ENCODE assay signal across 21 cellular contexts in genomic region chr2:120504936-120505705, GRCh38.
"Had no signal": no experiment of that assay in that cellular context is flagged by ENCODE, and none has a peak within 500 bp of the region (broad histone marks: within the 10 kb centered on the region; RNA-seq: fewer than 3 reads in every experiment).

No MANE protein-coding gene starts in this region.

- H3K9me3 Mint-ChIP-seq: activated CD4-positive, alpha-beta memory T cell treated with anti-CD3 and anti-CD28 coated beads for 36 hours; activated naive CD4-positive, alpha-beta T cell treated with anti-CD3 and anti-CD28 coated beads, Interleukin-2, amount 10 ng/mL, durations not matched to agents 7 days and 5 days; activated naive CD8-positive, alpha-beta T cell treated with anti-CD3 and anti-CD28 coated beads for 36 hours; activated T-cell treated with anti-CD3 and anti-CD28 coated beads, Interleukin-2, amount 50 U/mL, for 72 hours; activated T-helper 2 cell treated with anti-CD3 and anti-CD28 coated beads, Interferon-gamma antibody, Interleukin-2, Interleukin-4, amounts not matched to agents 10 μg/mL and 5 μg/mL and 100 μg/mL, durations not matched to agents 14 hours and 24 hours and 36 hours; T-helper 1 cell treated with Interleukin-12 subunit alpha and Interleukin-12 subunit beta and Interleukin-4 antibody, amounts not matched to agents 30 μg/mL and 1 μg/mL, for 36 hours had no signal

- H3K36me3 Mint-ChIP-seq: activated CD4-positive, alpha-beta memory T cell treated with anti-CD3 and anti-CD28 coated beads for 36 hours; activated naive CD4-positive, alpha-beta T cell treated with anti-CD3 and anti-CD28 coated beads, Interleukin-2, amount 10 ng/mL, durations not matched to agents 7 days and 5 days; activated naive CD8-positive, alpha-beta T cell treated with anti-CD3 and anti-CD28 coated beads for 36 hours had no signal

- H3K9me3 ChIP-seq: MG63, Peyer's patch had no signal

- H3K27me3 Mint-ChIP-seq: activated naive CD8-positive, alpha-beta T cell treated with anti-CD3 and anti-CD28 coated beads for 36 hours had no signal

- H3K4me3 Mint-ChIP-seq: activated CD4-positive, alpha-beta memory T cell treated with anti-CD3 and anti-CD28 coated beads for 36 hours; activated naive CD4-positive, alpha-beta T cell treated with anti-CD3 and anti-CD28 coated beads, Interleukin-2, amount 10 ng/mL, durations not matched to agents 7 days and 5 days; activated naive CD8-positive, alpha-beta T cell treated with anti-CD3 and anti-CD28 coated beads for 36 hours; activated T-cell treated with anti-CD3 and anti-CD28 coated beads, Interleukin-2, amount 50 U/mL, for 72 hours; T-helper 1 cell treated with Interleukin-12 subunit alpha and Interleukin-12 subunit beta and Interleukin-4 antibody, amounts not matched to agents 30 μg/mL and 1 μg/mL, for 36 hours had no signal

- ATAC-seq: activated CD4-positive, CD25-positive, alpha-beta regulatory T cell treated with anti-CD3 and anti-CD28 coated beads, Interleukin-2, amount 50 U/mL, for 24 hours; activated T-cell treated with anti-CD3 and anti-CD28 coated beads, Interleukin-2, amount 50 U/mL, for 72 hours had no signal

- H3K4me3 ChIP-seq: MG63, Peyer's patch had no signal

- H3K27me3 ChIP-seq: MG63, Peyer's patch had no signal

- H3K36me3 ChIP-seq: brain microvascular endothelial cell, MG63, Peyer's patch had no signal

- H3K27ac Mint-ChIP-seq: activated CD4-positive, alpha-beta memory T cell treated with anti-CD3 and anti-CD28 coated beads for 36 hours; activated naive CD4-positive, alpha-beta T cell treated with anti-CD3 and anti-CD28 coated beads, Interleukin-2, amount 10 ng/mL, durations not matched to agents 7 days and 5 days; activated naive CD8-positive, alpha-beta T cell treated with anti-CD3 and anti-CD28 coated beads for 36 hours; activated T-cell treated with anti-CD3 and anti-CD28 coated beads, Interleukin-2, amount 50 U/mL, for 72 hours; activated T-helper 2 cell treated with anti-CD3 and anti-CD28 coated beads, Interferon-gamma antibody, Interleukin-2, Interleukin-4, amounts not matched to agents 10 μg/mL and 5 μg/mL and 100 μg/mL, durations not matched to agents 14 hours and 24 hours and 36 hours; T-helper 1 cell treated with Interleukin-12 subunit alpha and Interleukin-12 subunit beta and Interleukin-4 antibody, amounts not matched to agents 30 μg/mL and 1 μg/mL, for 36 hours had no signal

- H3K27ac ChIP-seq: brain microvascular endothelial cell, Peyer's patch, RWPE1 had no signal

- DNase-seq: activated CD4-positive, alpha-beta memory T cell treated with anti-CD3 and anti-CD28 coated beads for 36 hours; activated CD4-positive, alpha-beta T cell treated with anti-CD3 and anti-CD28 coated beads for 48 hours; activated gamma-delta T cell treated with Interleukin-2 at 50 U/mL for 16 hours; activated naive CD8-positive, alpha-beta T cell treated with anti-CD3 and anti-CD28 coated beads for 36 hours; activated T-cell treated with anti-CD3 and anti-CD28 coated beads for 4 hours; activated T-cell treated with anti-CD3 and anti-CD28 coated beads, Interleukin-2, amount 50 U/mL, for 72 hours; MV-4-11; NCI-H1105 treated with DMSO at 0.1 percent for 48 hours; NCI-H1436 treated with DMSO at 0.1 percent for 48 hours; NCI-H187; NCI-H2081; NCI-H510A treated with DMSO at 0.1 percent for 48 hours; SHP77 treated with DMSO at 0.1 percent for 48 hours had no signal

- H3K4me1 Mint-ChIP-seq: activated naive CD4-positive, alpha-beta T cell treated with anti-CD3 and anti-CD28 coated beads, Interleukin-2, amount 10 ng/mL, durations not matched to agents 7 days and 5 days; activated naive CD8-positive, alpha-beta T cell treated with anti-CD3 and anti-CD28 coated beads for 36 hours had no signal

- H3K4me1 ChIP-seq: Peyer's patch had no signal
